11 cellular contexts compared by ENCODE assay signal in the genomic region with DNA sequence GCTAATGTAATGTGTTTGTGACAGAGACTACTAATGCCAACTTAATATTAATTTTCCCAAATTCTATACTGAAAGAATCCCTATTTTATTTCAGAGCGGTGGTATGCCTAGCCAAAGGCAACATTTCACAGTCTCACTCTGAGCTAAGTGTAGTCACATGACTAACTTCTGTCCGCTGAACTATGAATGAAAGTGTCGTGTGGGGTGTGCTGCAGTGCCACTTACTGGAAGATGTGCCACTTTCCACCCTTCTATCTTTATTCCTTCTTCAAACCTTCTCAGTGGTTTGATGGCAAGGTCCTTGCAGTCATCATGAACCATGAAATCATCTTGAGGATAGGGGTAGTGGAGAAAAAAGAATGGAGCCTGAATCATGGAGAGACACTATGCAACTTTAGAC. TPM values are rescaled to one million over a fixed set of nuclear protein-coding genes. Genes with fewer than 3 reads are reported as not detected.
DNase-seq lines count a peak whose midpoint lies in the region; ATAC-seq and TF ChIP-seq lines count a peak whose summit lies in the region.
"Had no signal": no experiment of that assay in that cellular context is flagged by ENCODE, and none has a peak within 500 bp of the region (broad histone marks: within the 10 kb centered on the region; RNA-seq: fewer than 3 reads in every experiment).

No MANE protein-coding gene starts in this region.

- H3K36me3 ChIP-seq in DND-41 (ENCODE audit: insufficient read depth, low read length): no peaks in the 10 kb centered on the region
- no peaks in the 10 kb centered on the region for H3K36me3 ChIP-seq in OCI-LY3 (replicated peaks; ENCODE audit: low read depth, low read length)
- H3K36me3 ChIP-seq in uterus: no peaks in the 10 kb centered on the region

- peak; percentile 44; the same call in 1 of the 3 replicates for ATAC-seq in DND-41 (ENCODE audit: insufficient read depth, low read depth)
- ATAC-seq in GM19395 (IDR thresholded peaks at IDR 0.05; ENCODE audit: unreplicated experiment): peak; percentile 92
- ATAC-seq in HG03135 (IDR thresholded peaks at IDR 0.05; ENCODE audit: unreplicated experiment): peak; percentile 73

- no peaks in the 10 kb centered on the region for H3K9me3 ChIP-seq in DND-41 (ENCODE audit: insufficient read depth, low read length, severe bottlenecking)
- H3K9me3 ChIP-seq in OCI-LY3 (ENCODE audit: insufficient read depth, low read length): peaks cover 13% of the 10 kb centered on the region; the same call in 1 of the 2 replicates
- no peaks in the 10 kb centered on the region for H3K9me3 ChIP-seq in uterus

- no peak for TF ChIP-seq POLR2A in uterus (IDR thresholded peaks at IDR 0.05)

- TF ChIP-seq CTCF in DND-41 (IDR thresholded peaks at IDR 0.05; ENCODE audit: borderline replicate concordance, extremely low read depth, low read length, poor library complexity, severe bottlenecking) (peak; percentile 19), OCI-LY3 (IDR thresholded peaks at IDR 0.05; ENCODE audit: low read depth, low read length) (peak; percentile 69), uterus (IDR thresholded peaks at IDR 0.05) (no peak)

- H3K9ac ChIP-seq in DND-41 (ENCODE audit: low read depth, low read length) (no peak overlapping the region), OCI-LY3 (ENCODE audit: low read length) (no peak overlapping the region)

- H3K4me3 ChIP-seq in DND-41 (ENCODE audit: low read depth in 1 of 2, low read length in 2 of 2) (no peak overlapping the region), OCI-LY3 (ENCODE audit: low read length) (peak overlapping the region; percentile 48; the same call in 1 of the 2 replicates), uterus (no peak overlapping the region)

- H3K27ac ChIP-seq in DND-41 (ENCODE audit: low read length): no peak overlapping the region
- no peak overlapping the region for H3K27ac ChIP-seq in OCI-LY3 (ENCODE audit: low read length)
- H3K27ac ChIP-seq in uterus: no peak overlapping the region

- H4K20me1 ChIP-seq in DND-41 (ENCODE audit: insufficient read depth, low read length) (no peaks in the 10 kb centered on the region), OCI-LY3 (ENCODE audit: insufficient read depth, low read length) (no peaks in the 10 kb centered on the region)

- H3K4me1 ChIP-seq in DND-41 (ENCODE audit: insufficient read depth, low read length): no peaks in the 10 kb centered on the region
- peaks cover 8% of the 10 kb centered on the region for H3K4me1 ChIP-seq in OCI-LY3 (ENCODE audit: low read length)
- H3K4me1 ChIP-seq in uterus: no peaks in the 10 kb centered on the region

- intact Hi-C loops in uterus (cut with DNase I; ENCODE audit: low total_unique reads): no loop called here

- no peaks in the 10 kb centered on the region for H3K79me2 ChIP-seq in DND-41 (ENCODE audit: insufficient read depth, low read length)
- no peaks in the 10 kb centered on the region for H3K79me2 ChIP-seq in OCI-LY3 (ENCODE audit: low read length)

- H3K27me3 ChIP-seq in DND-41 (ENCODE audit: insufficient read depth, low read length, poor library complexity): peaks cover 3% of the 10 kb centered on the region
- no peaks in the 10 kb centered on the region for H3K27me3 ChIP-seq in OCI-LY3 (ENCODE audit: low read depth, low read length)
- H3K27me3 ChIP-seq in uterus: no peaks in the 10 kb centered on the region

- H3K4me2 ChIP-seq in DND-41 (ENCODE audit: insufficient read depth, low read length) (no peak overlapping the region), OCI-LY3 (ENCODE audit: low read length) (peak overlapping the region; percentile 47)

- H2AFZ ChIP-seq in DND-41 (ENCODE audit: low read depth, low read length): no peak overlapping the region
- H2AFZ ChIP-seq in OCI-LY3 (ENCODE audit: low read depth, low read length): peak overlapping the region; percentile 73

- DNase-seq in DND-41 (no peak), uterus (no peak), mucosa of gallbladder (ENCODE audit: low spot score) (no peak)
- no peak for DNase-seq in stimulated activated CD8-positive, alpha-beta memory T cell treated with anti-CD3 and anti-CD28 coated beads, Interleukin-4, amount 100 ng/mL, for 48 hours
- no peak for DNase-seq in activated naive CD4-positive, alpha-beta T cell treated with anti-CD3 and anti-CD28 coated beads, Interleukin-2, amount 50 U/mL, for 16 hours
- DNase-seq: activated CD4-positive, alpha-beta T cell treated with anti-CD3 and anti-CD28 coated beads, Interleukin-2, amount 10 ng/mL, durations not matched to agents 24 days and 14 days; NK-92 treated with Interleukin-12 subunit alpha and Interleukin-12 subunit beta, amount 100 ng/mL, for 24 hours; trophoblast cell had no signal

RNA-seq across cellular contexts. Expression of a gene that starts 47.3 kb away (rescaled TPM):
- total RNA-seq in uterus (10 to 100 TPM; 15.8 to 87.1 (median 53.8) TPM), mucosa of gallbladder (18.8 TPM)

RNA-seq across cellular contexts. Expression of a gene that starts 47.6 kb away (rescaled TPM):
- total RNA-seq in uterus (10 to 100 TPM in 2 of 4 donors, 1 to 10 TPM in 2; 7.6 to 15.8 (median 12.2) TPM), mucosa of gallbladder (8.0 TPM)

Comparison
In these comparisons a context has a peak if more than half of its experiments do, and no peak if none do; other contexts are left out.
1. CTCF ChIP-seq: peak in DND-41 (single experiment) and OCI-LY3 (single experiment); none in uterus (0 of 4).
2. Peak in every context shown above with its lines, with median percentiles within 50 percentile points of each other: ATAC-seq.